ENCODE assay signal across 19 cellular contexts in the genomic region with DNA sequence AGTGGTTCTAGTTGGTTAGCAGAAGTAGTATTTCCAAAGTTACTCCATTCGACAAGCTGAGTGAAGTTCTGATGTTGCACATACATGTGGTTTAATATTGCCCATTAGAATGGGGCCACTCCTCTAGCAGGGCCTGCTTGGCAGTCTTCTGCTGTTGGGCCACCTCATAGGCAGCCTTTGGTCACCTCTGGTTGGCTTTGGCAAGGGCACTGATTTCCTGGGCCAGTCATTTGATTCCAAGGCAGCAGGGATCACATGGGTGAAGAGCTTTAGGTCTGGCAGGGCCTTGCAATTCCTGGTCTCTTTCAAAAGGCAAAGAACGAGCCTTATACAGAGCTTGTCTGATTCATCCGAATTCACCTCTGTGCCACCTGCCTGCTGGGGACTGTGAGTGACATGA. TPM values are rescaled to one million over a fixed set of nuclear protein-coding genes. Genes with fewer than 3 reads are reported as not detected.
DNase-seq lines count a peak whose midpoint lies in the region; ATAC-seq and TF ChIP-seq lines count a peak whose summit lies in the region.
"Had no signal": no experiment of that assay in that cellular context is flagged by ENCODE, and none has a peak within 500 bp of the region (broad histone marks: within the 10 kb centered on the region; RNA-seq: fewer than 3 reads in every experiment).

No MANE protein-coding gene starts in this region.

- H3K36me3 ChIP-seq in heart left ventricle (peaks cover 0 to 7% (median 0%) of the 10 kb centered on the region in 9 donors), MG63 (no peaks in the 10 kb centered on the region), skeletal muscle tissue (ENCODE audit: control insufficient read depth in 3 of 3, insufficient read depth in 3 of 3, low read length in 3 of 3) (peaks cover 2 to 5% (median 2%) of the 10 kb centered on the region in 3 donors), vagina (no peaks in the 10 kb centered on the region)
- H3K36me3 ChIP-seq: SJSA1 had no signal

- H3K9me3 ChIP-seq in heart left ventricle: no peaks in the 10 kb centered on the region
- peaks cover 2% of the 10 kb centered on the region; the same call in 1 of the 2 replicates for H3K9me3 ChIP-seq in MG63
- H3K9me3 ChIP-seq in skeletal muscle tissue (ENCODE audit: control insufficient read depth in 3 of 3, low read length in 3 of 3): no peaks in the 10 kb centered on the region
- H3K9me3 ChIP-seq in vagina: no peaks in the 10 kb centered on the region
- H3K9me3 ChIP-seq: SJSA1 had no signal

- H3K4me1 ChIP-seq in heart left ventricle: peaks cover 2 to 56% (median 21%) of the 10 kb centered on the region in 12 donors
- peaks cover 35 to 59% (median 36%) of the 10 kb centered on the region in 3 donors for H3K4me1 ChIP-seq in skeletal muscle tissue (ENCODE audit: control insufficient read depth in 3 of 3, insufficient read depth in 3 of 3, low read length in 3 of 3)
- H3K4me1 ChIP-seq in vagina: peaks cover 31% of the 10 kb centered on the region
- H3K4me1 ChIP-seq: foreskin keratinocyte had no signal

- H3K4me3 ChIP-seq in heart left ventricle: no peak overlapping the region
- no peak overlapping the region for H3K4me3 ChIP-seq in MG63
- H3K4me3 ChIP-seq in skeletal muscle tissue (ENCODE audit: low read length in 3 of 3): peak overlapping the region in 2 of 3 donors; percentile 16 to 46
- no peak overlapping the region for H3K4me3 ChIP-seq in vagina
- H3K4me3 ChIP-seq: SJSA1 had no signal

- no peak for TF ChIP-seq CTCF in heart left ventricle (IDR thresholded peaks at IDR 0.05)
- TF ChIP-seq CTCF in GM13976 (IDR thresholded peaks at IDR 0.05; ENCODE audit: borderline replicate concordance, control extremely low read depth, extremely low read depth, insufficient read depth, missing control alignments): no peak
- TF ChIP-seq CTCF in vagina (IDR thresholded peaks at IDR 0.05): no peak

- no peak for TF ChIP-seq POLR2A in heart left ventricle (IDR thresholded peaks at IDR 0.05)
- TF ChIP-seq POLR2A in vagina (IDR thresholded peaks at IDR 0.05): no peak

- in situ Hi-C loops in GM13976 (cut with MboI; ENCODE audit: low sequenced_read_pairs, unreplicated experiment): no loop called here

- DNase-seq in heart left ventricle: peak in 1 of 5 donors; percentile 24
- DNase-seq in left ventricle myocardium superior: no peak
- peak; percentile 5 for DNase-seq in MG63
- no peak for DNase-seq in GM13976 (ENCODE audit: low spot score)
- no peak for DNase-seq in vagina (ENCODE audit: extremely low spot score in 2 of 2)
- DNase-seq in NCI-H524 (lab: John Stamatoyannopoulos, UW): no peak
- DNase-seq: activated CD4-positive, CD25-positive, alpha-beta regulatory T cell; foreskin keratinocyte; H7; NCI-H1048; NCI-H2029 treated with DMSO at 0.1 percent for 48 hours; NCI-H510A treated with DMSO at 0.1 percent for 48 hours; nucleus accumbens; stimulated activated naive CD4-positive, alpha-beta T cell treated with Interleukin-2 at 50 U/mL for 16 hours; T-helper 9 cell had no signal

- intact Hi-C loops in heart left ventricle (cut with DNase I) (loop anchor here in 2 of 10 donors (5.0 kb wide), 2 partner anchors 43 to 67 kb away; a partner anchor contains a TSS), left ventricle myocardium superior (cut with micrococcal nuclease) (no loop called here), vagina (cut with DNase I) (no loop called here)

- ATAC-seq in heart left ventricle (no peak), left ventricle myocardium superior (no peak), esophagus mucosa (peak; percentile 55)
- ATAC-seq: foreskin keratinocyte, sciatic nerve had no signal

- H3K27me3 ChIP-seq in heart left ventricle (no peaks in the 10 kb centered on the region), MG63 (no peaks in the 10 kb centered on the region), skeletal muscle tissue (ENCODE audit: control insufficient read depth in 3 of 3, insufficient read depth in 3 of 3, low read length in 3 of 3) (no peaks in the 10 kb centered on the region), vagina (no peaks in the 10 kb centered on the region)
- H3K27me3 ChIP-seq: foreskin keratinocyte, SJSA1 had no signal

- 68 to 81% (median 73%) methylated on average over 3 of the region's 3 CpGs for WGBS in heart left ventricle, 4 donors

- H3K9ac ChIP-seq in skeletal muscle tissue (ENCODE audit: low read depth in 1 of 3, low read length in 3 of 3): peak overlapping the region in 2 of 3 donors; percentile 1 to 19

- peak overlapping the region in 7 of 12 donors; percentile 6 to 59 (median 31) for H3K27ac ChIP-seq in heart left ventricle
- H3K27ac ChIP-seq in skeletal muscle tissue (ENCODE audit: low read depth, low read length): peak overlapping the region; percentile 73
- H3K27ac ChIP-seq in vagina: no peak overlapping the region
- H3K27ac ChIP-seq: foreskin keratinocyte, SJSA1 had no signal

RNA-seq across cellular contexts. Expression of a gene that starts 2.5 kb away (rescaled TPM):
- total RNA-seq in heart left ventricle: 10 to 100 TPM in 7 of 9 donors, 1 to 10 TPM in 2; 4.1 to 15.3 (median 12.6) TPM
- polyA plus RNA-seq in heart left ventricle: 10 to 100 TPM; 12.8 to 15.4 TPM
- 19.1 TPM for total RNA-seq in left ventricle myocardium superior
- total RNA-seq in MG63 (2014; rRNA removed; shearing (Covaris generic); ENCODE audit: low replicate concordance): 9.5 and 15.8 TPM in 2 replicates
- total RNA-seq in esophagus mucosa: 9.5 TPM
- 11.0 TPM for total RNA-seq in skeletal muscle tissue
- total RNA-seq in vagina: 10.8 TPM

Comparison
In these comparisons a context has a peak if more than half of its experiments do, and no peak if none do; other contexts are left out.
1. H3K4me3 ChIP-seq: peak in skeletal muscle tissue (2 of 3); none in heart left ventricle (0 of 12), MG63 (single experiment) and vagina (0 of 2).